10 cellular contexts compared by ENCODE assay signal in genomic region chrX:110210417-110211139, GRCh38.
A peak's percentile ranks its signal among the peaks of the same experiment; 100 is the strongest.
DNase-seq lines count a peak whose midpoint lies in the region; FAIRE-seq and TF ChIP-seq lines count a peak whose summit lies in the region.
"Had no signal": no experiment of that assay in that cellular context is flagged by ENCODE, and none has a peak within 500 bp of the region (broad histone marks: within the 10 kb centered on the region; RNA-seq: fewer than 3 reads in every experiment).

No MANE protein-coding gene starts in this region.

- H3K4me1 ChIP-seq in SJSA1 (replicated peaks) (peaks cover 29% of the 10 kb centered on the region), stomach (no peaks in the 10 kb centered on the region), kidney (ENCODE audit: control insufficient read depth in 1 of 2, insufficient read depth in 1 of 2, low read depth in 1 of 2, low read length in 2 of 2) (peaks cover 0 to 3% of the 10 kb centered on the region in 2 donors)
- H3K4me1 ChIP-seq: testis had no signal

- no peak for TF ChIP-seq CTCF in foreskin fibroblast (IDR thresholded peaks at IDR 0.05; ENCODE audit: low read depth, low read length)
- no peak for TF ChIP-seq CTCF in stomach (IDR thresholded peaks at IDR 0.05)
- no peak for TF ChIP-seq CTCF in kidney (IDR thresholded peaks at IDR 0.05; ENCODE audit: borderline replicate concordance, extremely low read depth, insufficient read depth)

- intact Hi-C loops in stomach (cut with DNase I; ENCODE audit: low total_unique reads) (no loop called here), kidney (cut with DNase I) (no loop called here)

- peak; percentile 86 for DNase-seq in COLO829 (ENCODE audit: low spot score)
- DNase-seq in NCI-H1417 (lab: John Stamatoyannopoulos, UW), result peak in 2 of 3 experiments; percentile 66 to 93
- DNase-seq in SJSA1 (ENCODE audit: low read depth in 1 of 2, low spot score in 2 of 2), result peak in 1 of 2 experiments; percentile 85
- DNase-seq in foreskin fibroblast, result peak; percentile 70 to 79
- no peak for DNase-seq in substantia nigra (lab: John Stamatoyannopoulos, UW)
- DNase-seq in stomach, result no peak
- no peak for DNase-seq in kidney
- no peak for DNase-seq in LoVo (ENCODE audit: low spot score)
- DNase-seq: testis had no signal

- 41 to 66% (median 65%) methylated on average over 5 of the region's 5 CpGs for WGBS in stomach, 5 donors

- H3K36me3 ChIP-seq in SJSA1 (no peaks in the 10 kb centered on the region), stomach (no peaks in the 10 kb centered on the region), kidney (ENCODE audit: control insufficient read depth in 1 of 2, insufficient read depth in 2 of 2, low read length in 2 of 2) (no peaks in the 10 kb centered on the region)

- H3K4me3 ChIP-seq in SJSA1 (0 out of 2 replicates have a peak overlapping the region, but pooled peaks have one; percentile 6), foreskin fibroblast (ENCODE audit: low read depth in 1 of 2, low read length in 2 of 2) (no peak overlapping the region), stomach (no peak overlapping the region), kidney (ENCODE audit: low read length in 2 of 2) (no peak overlapping the region)
- H3K4me3 ChIP-seq: lung, testis had no signal

- no peak for TF ChIP-seq EP300 in stomach (IDR thresholded peaks at IDR 0.05)

- H3K27ac ChIP-seq in SJSA1 (peak overlapping the region; percentile 88), substantia nigra (ENCODE audit: low read depth, low read length, poor library complexity, severe bottlenecking) (no peak overlapping the region), stomach (no peak overlapping the region), kidney (ENCODE audit: low read depth in 2 of 2, low read length in 2 of 2) (no peak overlapping the region)
- H3K27ac ChIP-seq: testis had no signal

- H3K9me3 ChIP-seq in SJSA1 (replicated peaks) (no peaks in the 10 kb centered on the region), stomach (no peaks in the 10 kb centered on the region), kidney (ENCODE audit: control insufficient read depth in 1 of 2, low read length in 2 of 2) (no peaks in the 10 kb centered on the region)
- H3K9me3 ChIP-seq: testis had no signal

- no peak for TF ChIP-seq POLR2A in stomach (IDR thresholded peaks at IDR 0.05)

- no peak overlapping the region for H3K9ac ChIP-seq in kidney (ENCODE audit: low read length in 2 of 2)

- no peaks in the 10 kb centered on the region for H3K27me3 ChIP-seq in SJSA1 (replicated peaks)
- no peaks in the 10 kb centered on the region for H3K27me3 ChIP-seq in stomach
- H3K27me3 ChIP-seq: testis had no signal

- no peak for FAIRE-seq in kidney (lab: Jason Lieb, UNC)

Comparison
In these comparisons a context has a peak if more than half of its experiments do, and no peak if none do; other contexts are left out.
1. DNase-seq: peak in COLO829 (single experiment), NCI-H1417 (2 of 3) and foreskin fibroblast (2 of 2); none in substantia nigra (0 of 49), stomach (single experiment), kidney (single experiment) and LoVo (single experiment).